10 cellular contexts compared by ENCODE assay signal in the genomic region with DNA sequence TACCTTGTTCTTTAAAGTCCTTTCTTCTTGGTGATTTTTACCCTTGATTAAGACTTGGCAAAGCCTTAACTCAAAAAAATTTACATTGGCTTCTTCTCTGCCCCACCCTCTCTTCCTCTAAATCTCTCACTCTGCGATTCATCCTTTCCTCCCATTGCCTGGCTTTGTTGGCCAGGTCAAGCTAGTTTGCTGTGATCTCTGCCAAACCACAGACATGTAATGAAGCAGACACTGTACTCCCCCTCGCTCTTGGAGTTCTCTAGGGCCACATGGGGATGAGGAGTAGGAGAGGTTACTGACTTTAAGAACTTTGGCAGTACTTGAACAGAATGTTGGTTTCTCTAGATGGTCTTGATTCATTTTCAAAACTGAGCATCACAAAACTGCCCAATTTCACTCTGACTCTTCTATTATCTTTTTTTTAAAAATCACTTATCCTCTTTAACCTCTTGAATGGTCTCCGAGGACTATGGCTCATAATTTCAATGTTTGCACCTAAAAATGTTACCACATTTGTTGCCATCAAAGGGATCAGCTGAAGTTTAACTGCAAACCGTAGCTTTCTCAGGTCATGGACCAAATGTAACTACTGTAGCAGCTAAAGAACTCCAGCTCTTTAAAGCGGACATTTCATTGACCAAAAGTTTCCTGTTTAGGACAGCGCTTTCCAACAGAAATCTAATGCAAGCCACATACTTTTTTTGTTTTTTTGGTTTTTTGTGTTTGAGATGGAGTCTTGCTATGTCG.
DNase-seq lines count a peak whose midpoint lies in the region; ATAC-seq, FAIRE-seq and TF ChIP-seq lines count a peak whose summit lies in the region.
"Had no signal": no experiment of that assay in that cellular context is flagged by ENCODE, and none has a peak within 500 bp of the region (broad histone marks: within the 10 kb centered on the region; RNA-seq: fewer than 3 reads in every experiment).

No MANE protein-coding gene starts in this region.

- no peak for FAIRE-seq in K562 (lab: Jason Lieb, UNC)
- no peak for FAIRE-seq in urothelium cell line (lab: Jason Lieb, UNC)

- no peak overlapping the region for H3K4me2 ChIP-seq in K562 (ENCODE audit: insufficient read depth, low read length)

- ATAC-seq in K562: peak; percentile 51; the same call in 1 of the 3 replicates
- ATAC-seq in HG03521 (IDR thresholded peaks at IDR 0.05; ENCODE audit: unreplicated experiment): no peak

- in situ Hi-C loops in K562 (cut with MboI): no loop called here

- intact Hi-C loops in K562 (cut with micrococcal nuclease): no loop called here

- TF ChIP-seq CTCF in K562 (IDR thresholded peaks at IDR 0.05 in 2 of 3, conservative IDR thresholded peaks at IDR 0.05 in 1 of 3; ENCODE audit: insufficient read depth in 2 of 3, low read depth in 1 of 3, low read length in 3 of 3): no peak
- TF ChIP-seq CTCF in WERI-Rb-1 (IDR thresholded peaks at IDR 0.05; ENCODE audit: low read depth, low read length): no peak

- no peaks in the 10 kb centered on the region; a peak in 2 of 5 replicates for H3K27me3 ChIP-seq in K562 (ENCODE audit: control insufficient read depth in 2 of 2, insufficient read depth in 2 of 2, low read length in 2 of 2)
- H3K27me3 ChIP-seq in WERI-Rb-1 (ENCODE audit: insufficient read depth, low read depth, severe bottlenecking): no peaks in the 10 kb centered on the region

- no peaks in the 10 kb centered on the region for H3K79me2 ChIP-seq in K562 (ENCODE audit: control insufficient read depth, insufficient read depth, low read length)

- H3K9ac ChIP-seq in K562 (ENCODE audit: insufficient read depth in 1 of 2, low read depth in 2 of 2, low read length in 2 of 2): no peak overlapping the region

- POLR2A ChIA-PET in K562 (lab: Yijun Ruan, JAX): interaction anchor here (0.6 to 1.0 kb wide), 5 partner anchors 8 to 46 kb away, joined by 3 to 4 read pairs (median 3); no protein-coding TSS in a partner anchor

- no peak overlapping the region for H3K27ac ChIP-seq in K562 (ENCODE audit: extremely low read depth, low read depth, low read length)
- no peak overlapping the region for H3K27ac ChIP-seq in WERI-Rb-1
- H3K27ac ChIP-seq: 22Rv1 had no signal

- TF ChIP-seq EP300 in K562 (IDR thresholded peaks at IDR 0.05; ENCODE audit: low read length): no peak

- H3K4me1 ChIP-seq in K562 (replicated peaks in 1 of 2; ENCODE audit: control insufficient read depth in 2 of 2, insufficient read depth in 2 of 2, low read length in 2 of 2): no peaks in the 10 kb centered on the region; a peak in 1 of 5 replicates

- BruUV-seq in K562 (replicated peaks; lab: Mats Ljungman, UMichigan): no TSS peak

- TF ChIP-seq RAD21 in K562 (CRISPR knock-in tag; conservative IDR thresholded peaks at IDR 0.05 in 1 of 2, IDR thresholded peaks at IDR 0.05 in 1 of 2): no peak

- no peaks in the 10 kb centered on the region for H3K36me3 ChIP-seq in K562 (ENCODE audit: control insufficient read depth, insufficient read depth, low read length)
- H3K36me3 ChIP-seq in WERI-Rb-1: no peaks in the 10 kb centered on the region

- DNase-seq in DMS 273 (lab: John Stamatoyannopoulos, UW; ENCODE audit: unreplicated experiment) (peak; percentile 40), DMS 273 treated with DMSO at 0.1 percent for 48 hours (lab: John Stamatoyannopoulos, UW) (no peak), K562 (ENCODE audit: extremely low read depth in 1 of 4, low spot score in 3 of 4) (no peak), kidney glomerular epithelial cell (lab: John Stamatoyannopoulos, UW) (peak; percentile 79), urothelium cell line (ENCODE audit: low spot score) (peak; percentile 76), WERI-Rb-1 (no peak), KG1 (lab: John Stamatoyannopoulos, UW) (no peak)
- DNase-seq: NCI-H2029 treated with DMSO at 0.1 percent for 48 hours had no signal

- H4K20me1 ChIP-seq in K562 (replicated peaks; ENCODE audit: control insufficient read depth, insufficient read depth, low read length): no peaks in the 10 kb centered on the region

- H3K4me3 ChIP-seq in K562: no peak overlapping the region
- H3K4me3 ChIP-seq in WERI-Rb-1 (ENCODE audit: low read depth, low read length): no peak overlapping the region

- TF ChIP-seq POLR2A in K562 (conservative IDR thresholded peaks at IDR 0.05): no peak

- 19% methylated on average over 7 of the region's 7 CpGs for WGBS in K562 (ENCODE audit: insufficient coverage, low coverage, missing lambda C conversion rate)

- H3K9me1 ChIP-seq in K562 (ENCODE audit: control insufficient read depth, insufficient read depth, low read length): no peaks in the 10 kb centered on the region

- H3K9me3 ChIP-seq in K562 (replicated peaks; ENCODE audit: control insufficient read depth, insufficient read depth, low read depth, low read length): no peaks in the 10 kb centered on the region
- peaks cover 7% of the 10 kb centered on the region for H3K9me3 ChIP-seq in WERI-Rb-1 (ENCODE audit: severe bottlenecking)

- CTCF ChIA-PET in K562 (lab: Yijun Ruan, JAX; ENCODE audit: low intra/inter-chr PET ratio): no interaction called here

- no peak overlapping the region for H2AFZ ChIP-seq in K562 (ENCODE audit: low read depth, low read length)

TF ChIP-seq in K562, 482 proteins besides CTCF, POLR2A, EP300 and RAD21 (continues in another document):
- no peak for TF ChIP-seq HMGN3 (IDR thresholded peaks at IDR 0.05; ENCODE audit: borderline replicate concordance, extremely low read depth, insufficient read length, low read depth, low read length)
- no peak for TF ChIP-seq POLR3A (IDR thresholded peaks at IDR 0.05; ENCODE audit: borderline replicate concordance, extremely low read depth, insufficient read depth, insufficient read length)
- TF ChIP-seq BRD4 (IDR thresholded peaks at IDR 0.05): no peak
- TF ChIP-seq MAZ (CRISPR knock-in tag; conservative IDR thresholded peaks at IDR 0.05 in 1 of 2, IDR thresholded peaks at IDR 0.05 in 1 of 2): no peak
- TF ChIP-seq MBD2 (IDR thresholded peaks at IDR 0.05; ENCODE audit: borderline replicate concordance, low read depth): no peak
- TF ChIP-seq KLF13 (tag; IDR thresholded peaks at IDR 0.05; ENCODE audit: borderline replicate concordance, low read depth): no peak
- peak in 1 of 2 experiments; percentile 80; a peak in 2 of 4 replicates for TF ChIP-seq RCOR1 (IDR thresholded peaks at IDR 0.05; ENCODE audit: borderline replicate concordance in 1 of 2, low read depth in 2 of 2, low read length in 2 of 2)
- TF ChIP-seq, protein P1, sequence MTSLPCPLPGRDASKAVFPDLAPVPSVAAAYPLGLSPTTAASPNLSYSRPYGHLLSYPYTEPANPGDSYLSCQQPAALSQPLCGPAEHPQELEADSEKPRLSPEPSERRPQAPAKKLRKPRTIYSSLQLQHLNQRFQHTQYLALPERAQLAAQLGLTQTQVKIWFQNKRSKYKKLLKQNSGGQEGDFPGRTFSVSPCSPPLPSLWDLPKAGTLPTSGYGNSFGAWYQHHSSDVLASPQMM (CRISPR knock-in tag; IDR thresholded peaks at IDR 0.05): no peak
- TF ChIP-seq, protein P2, sequence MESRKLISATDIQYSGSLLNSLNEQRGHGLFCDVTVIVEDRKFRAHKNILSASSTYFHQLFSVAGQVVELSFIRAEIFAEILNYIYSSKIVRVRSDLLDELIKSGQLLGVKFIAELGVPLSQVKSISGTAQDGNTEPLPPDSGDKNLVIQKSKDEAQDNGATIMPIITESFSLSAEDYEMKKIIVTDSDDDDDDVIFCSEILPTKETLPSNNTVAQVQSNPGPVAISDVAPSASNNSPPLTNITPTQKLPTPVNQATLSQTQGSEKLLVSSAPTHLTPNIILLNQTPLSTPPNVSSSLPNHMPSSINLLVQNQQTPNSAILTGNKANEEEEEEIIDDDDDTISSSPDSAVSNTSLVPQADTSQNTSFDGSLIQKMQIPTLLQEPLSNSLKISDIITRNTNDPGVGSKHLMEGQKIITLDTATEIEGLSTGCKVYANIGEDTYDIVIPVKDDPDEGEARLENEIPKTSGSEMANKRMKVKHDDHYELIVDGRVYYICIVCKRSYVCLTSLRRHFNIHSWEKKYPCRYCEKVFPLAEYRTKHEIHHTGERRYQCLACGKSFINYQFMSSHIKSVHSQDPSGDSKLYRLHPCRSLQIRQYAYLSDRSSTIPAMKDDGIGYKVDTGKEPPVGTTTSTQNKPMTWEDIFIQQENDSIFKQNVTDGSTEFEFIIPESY (CRISPR knock-in tag; IDR thresholded peaks at IDR 0.05): no peak
- peak in 1 of 2 experiments; percentile 54; a peak in 1 of 4 replicates for TF ChIP-seq KDM1A (IDR thresholded peaks at IDR 0.05)
- no peak for TF ChIP-seq DIDO1 (tag; IDR thresholded peaks at IDR 0.05; ENCODE audit: low read depth)
- TF ChIP-seq SAP30 (IDR thresholded peaks at IDR 0.05; ENCODE audit: borderline replicate concordance, insufficient read depth, low read depth, low read length, poor library complexity, severe bottlenecking): no peak
- TF ChIP-seq, protein P3, sequence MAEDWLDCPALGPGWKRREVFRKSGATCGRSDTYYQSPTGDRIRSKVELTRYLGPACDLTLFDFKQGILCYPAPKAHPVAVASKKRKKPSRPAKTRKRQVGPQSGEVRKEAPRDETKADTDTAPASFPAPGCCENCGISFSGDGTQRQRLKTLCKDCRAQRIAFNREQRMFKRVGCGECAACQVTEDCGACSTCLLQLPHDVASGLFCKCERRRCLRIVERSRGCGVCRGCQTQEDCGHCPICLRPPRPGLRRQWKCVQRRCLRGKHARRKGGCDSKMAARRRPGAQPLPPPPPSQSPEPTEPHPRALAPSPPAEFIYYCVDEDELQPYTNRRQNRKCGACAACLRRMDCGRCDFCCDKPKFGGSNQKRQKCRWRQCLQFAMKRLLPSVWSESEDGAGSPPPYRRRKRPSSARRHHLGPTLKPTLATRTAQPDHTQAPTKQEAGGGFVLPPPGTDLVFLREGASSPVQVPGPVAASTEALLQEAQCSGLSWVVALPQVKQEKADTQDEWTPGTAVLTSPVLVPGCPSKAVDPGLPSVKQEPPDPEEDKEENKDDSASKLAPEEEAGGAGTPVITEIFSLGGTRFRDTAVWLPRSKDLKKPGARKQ (CRISPR knock-in tag; IDR thresholded peaks at IDR 0.05): no peak
- TF ChIP-seq, protein P4, sequence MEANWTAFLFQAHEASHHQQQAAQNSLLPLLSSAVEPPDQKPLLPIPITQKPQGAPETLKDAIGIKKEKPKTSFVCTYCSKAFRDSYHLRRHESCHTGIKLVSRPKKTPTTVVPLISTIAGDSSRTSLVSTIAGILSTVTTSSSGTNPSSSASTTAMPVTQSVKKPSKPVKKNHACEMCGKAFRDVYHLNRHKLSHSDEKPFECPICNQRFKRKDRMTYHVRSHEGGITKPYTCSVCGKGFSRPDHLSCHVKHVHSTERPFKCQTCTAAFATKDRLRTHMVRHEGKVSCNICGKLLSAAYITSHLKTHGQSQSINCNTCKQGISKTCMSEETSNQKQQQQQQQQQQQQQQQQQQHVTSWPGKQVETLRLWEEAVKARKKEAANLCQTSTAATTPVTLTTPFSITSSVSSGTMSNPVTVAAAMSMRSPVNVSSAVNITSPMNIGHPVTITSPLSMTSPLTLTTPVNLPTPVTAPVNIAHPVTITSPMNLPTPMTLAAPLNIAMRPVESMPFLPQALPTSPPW (CRISPR knock-in tag; IDR thresholded peaks at IDR 0.05): peak; percentile 22; the same call in 1 of the 2 replicates

Comparison
In these comparisons a context has a peak if more than half of its experiments do, and no peak if none do; other contexts are left out.
1. DNase-seq: peak in DMS 273 (single experiment), kidney glomerular epithelial cell (single experiment) and urothelium cell line (single experiment); none in DMS 273 treated with DMSO at 0.1 percent for 48 hours (single experiment), K562 (0 of 4), WERI-Rb-1 (single experiment) and KG1 (single experiment).